Comparison of ENCODE assay signal across 11 cellular contexts in genomic region chr14:58808828-58809227, GRCh38.
A peak's percentile ranks its signal among the peaks of the same experiment; 100 is the strongest.
DNase-seq lines count a peak whose midpoint lies in the region; ATAC-seq lines count a peak whose summit lies in the region.
"Had no signal": no experiment of that assay in that cellular context is flagged by ENCODE, and none has a peak within 500 bp of the region (broad histone marks: within the 10 kb centered on the region; RNA-seq: fewer than 3 reads in every experiment).

No MANE protein-coding gene starts in this region.

- H3K4me3 ChIP-seq in SJCRH30 = no peak overlapping the region
- H3K4me3 ChIP-seq: esophagus squamous epithelium, vagina had no signal

- intact Hi-C loops in Right ventricle myocardium superior (cut with DNase I) = no loop called here

- DNase-seq in NCI-H2107 treated with DMSO at 0.1 percent for 48 hours (lab: John Stamatoyannopoulos, UW; ENCODE audit: unreplicated experiment) (peak; percentile 7), NCI-H2107 (lab: John Stamatoyannopoulos, UW) (no peak), SJCRH30 (peak; percentile 27 to 57), glomerular endothelial cell (ENCODE audit: extremely low read depth, low read depth, low spot score) (peak; percentile 33), superior temporal gyrus (ENCODE audit: extremely low spot score) (peak; percentile 89), Right ventricle myocardium superior (no peak)
- DNase-seq: esophagus squamous epithelium, mesendoderm had no signal

- H3K4me1 ChIP-seq in SJCRH30 = peaks cover 28% of the 10 kb centered on the region

- no peak overlapping the region for H3K27ac ChIP-seq in SJCRH30
- H3K27ac ChIP-seq: vagina had no signal

- ATAC-seq in GM21360 (IDR thresholded peaks at IDR 0.05; ENCODE audit: unreplicated experiment) (no peak), GM21447 (IDR thresholded peaks at IDR 0.05; ENCODE audit: unreplicated experiment) (no peak), Right ventricle myocardium superior (ENCODE audit: poor library complexity) (no peak)

- no peaks in the 10 kb centered on the region for H3K9me3 ChIP-seq in SJCRH30 (replicated peaks)
- H3K9me3 ChIP-seq: esophagus squamous epithelium, vagina had no signal

- H3K36me3 ChIP-seq in SJCRH30 = no peaks in the 10 kb centered on the region
- H3K36me3 ChIP-seq: esophagus squamous epithelium, vagina had no signal

- H3K27me3 ChIP-seq in SJCRH30 = no peaks in the 10 kb centered on the region
- H3K27me3 ChIP-seq: esophagus squamous epithelium, vagina had no signal

Comparison
In these comparisons a context has a peak if more than half of its experiments do, and no peak if none do; other contexts are left out.
1. DNase-seq: peak in NCI-H2107 treated with DMSO at 0.1 percent for 48 hours (single experiment), SJCRH30 (2 of 2), glomerular endothelial cell (single experiment) and superior temporal gyrus (single experiment); none in NCI-H2107 (single experiment) and Right ventricle myocardium superior (single experiment).